Comparison of ENCODE assay signal across 29 cellular contexts in genomic region chr9:119596703-119597102, GRCh38.
"Had no signal": no experiment of that assay in that cellular context is flagged by ENCODE, and none has a peak within 500 bp of the region (broad histone marks: within the 10 kb centered on the region; RNA-seq: fewer than 3 reads in every experiment).

No MANE protein-coding gene starts in this region.

- ATAC-seq: effector memory CD8-positive, alpha-beta T cell; esophagus mucosa; foreskin keratinocyte; gastrocnemius medialis; gastroesophageal sphincter; heart left ventricle; heart right ventricle had no signal

- H3K27ac ChIP-seq: colonic mucosa, coronary artery, dorsolateral prefrontal cortex, epithelial cell of prostate, esophagus muscularis mucosa, esophagus squamous epithelium, foreskin keratinocyte, gastrocnemius medialis, gastroesophageal sphincter, heart left ventricle, heart right ventricle had no signal

- H3K9me3 ChIP-seq: colonic mucosa, esophagus muscularis mucosa, esophagus squamous epithelium, gastrocnemius medialis, gastroesophageal sphincter, heart left ventricle, heart right ventricle had no signal

- FAIRE-seq: colon, endometrium, endothelial cell of umbilical vein, frontal cortex had no signal

- H3K27me3 ChIP-seq: colonic mucosa, esophagus squamous epithelium, foreskin keratinocyte, gastrocnemius medialis had no signal

- H3K36me3 ChIP-seq: colonic mucosa, esophagus muscularis mucosa, esophagus squamous epithelium, gastrocnemius medialis, gastroesophageal sphincter, heart left ventricle, heart right ventricle had no signal

- H3K9me3 Mint-ChIP-seq: dendritic cell treated with granulocyte-macrophage colony-stimulating factor and Interleukin-4, amounts not matched to agents 40 ng/mL and 50 ng/mL, for 4 days; endodermal cell had no signal

- H3K27ac Mint-ChIP-seq: dendritic cell treated with granulocyte-macrophage colony-stimulating factor and Interleukin-4, amounts not matched to agents 40 ng/mL and 50 ng/mL, for 4 days; effector memory CD8-positive, alpha-beta T cell; endodermal cell had no signal

- H3K4me3 ChIP-seq: colonic mucosa, coronary artery, dorsolateral prefrontal cortex, esophagus muscularis mucosa, esophagus squamous epithelium, gastrocnemius medialis, gastroesophageal sphincter, heart left ventricle, heart right ventricle had no signal

- H3K4me1 ChIP-seq: colonic mucosa, esophagus muscularis mucosa, esophagus squamous epithelium, foreskin keratinocyte, gastrocnemius medialis, gastroesophageal sphincter, heart left ventricle, heart right ventricle had no signal

- DNase-seq: colonic mucosa; cortex of kidney; dermis blood vessel endothelial cell; dorsolateral prefrontal cortex; effector CD4-positive, alpha-beta T cell; effector CD8-positive, alpha-beta T cell; effector memory CD4-positive, alpha-beta T cell; effector memory CD8-positive, alpha-beta T cell; endodermal cell; erythroblast; esophagus squamous epithelium; foreskin fibroblast; foreskin keratinocyte; foreskin melanocyte; gastrocnemius medialis; glutamatergic neuron; head of caudate nucleus; heart left ventricle; heart right ventricle had no signal

- H3K4me3 Mint-ChIP-seq: dendritic cell treated with granulocyte-macrophage colony-stimulating factor and Interleukin-4, amounts not matched to agents 40 ng/mL and 50 ng/mL, for 4 days; effector memory CD8-positive, alpha-beta T cell; endodermal cell had no signal

- H3K27me3 Mint-ChIP-seq: dendritic cell treated with granulocyte-macrophage colony-stimulating factor and Interleukin-4, amounts not matched to agents 40 ng/mL and 50 ng/mL, for 4 days; effector memory CD8-positive, alpha-beta T cell had no signal
